9 cellular contexts compared by ENCODE assay signal in the genomic region with DNA sequence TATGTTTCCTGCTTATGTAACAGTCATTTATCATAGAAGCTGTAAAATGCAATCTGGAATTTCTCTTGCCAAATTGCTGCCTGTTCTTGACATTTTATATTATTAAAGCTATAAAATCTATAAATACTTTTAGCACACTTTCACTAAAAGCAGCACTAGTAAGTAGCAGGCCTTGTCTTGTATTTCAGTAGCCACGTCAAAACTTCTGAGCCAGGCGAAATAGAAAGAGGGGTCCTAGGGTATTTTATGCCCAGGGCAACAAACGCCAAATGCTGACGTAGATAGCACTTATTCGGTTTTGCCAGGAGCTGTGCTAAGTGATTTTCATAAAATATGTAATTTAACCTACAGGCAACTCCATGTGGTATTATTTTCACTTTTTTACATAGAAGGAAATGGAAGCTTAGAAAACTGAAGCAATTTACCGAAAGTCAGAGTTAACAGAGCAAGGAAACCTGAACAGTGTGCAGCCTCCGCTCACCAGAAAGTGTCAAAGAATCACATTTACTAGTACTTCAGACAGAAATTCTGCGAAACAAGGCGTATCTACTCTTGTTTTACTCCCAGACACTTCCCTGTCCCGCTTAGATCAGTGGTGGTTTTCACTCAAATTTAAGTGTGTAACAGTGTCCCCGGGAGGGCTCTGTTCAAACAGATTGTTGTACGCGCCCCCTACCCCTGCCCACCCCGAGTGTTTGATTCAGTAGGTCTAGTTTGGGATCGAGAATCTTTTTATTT. TPM values are rescaled to one million over a fixed set of nuclear protein-coding genes. Genes with fewer than 3 reads are reported as not detected.
A peak's percentile ranks its signal among the peaks of the same experiment; 100 is the strongest.
DNase-seq lines count a peak whose midpoint lies in the region; ATAC-seq, FAIRE-seq and TF ChIP-seq lines count a peak whose summit lies in the region.
"Had no signal": no experiment of that assay in that cellular context is flagged by ENCODE, and none has a peak within 500 bp of the region (broad histone marks: within the 10 kb centered on the region; RNA-seq: fewer than 3 reads in every experiment).

No MANE protein-coding gene starts in this region.

- H3K4me1 Mint-ChIP-seq in nephron, result peaks cover 13% of the 10 kb centered on the region

- in situ Hi-C loops in K562 (cut with MboI), result no loop called here

- CTCF ChIA-PET in K562 (lab: Yijun Ruan, JAX; ENCODE audit: low intra/inter-chr PET ratio), result no interaction called here

- H3K4me1 ChIP-seq in Loucy (ENCODE audit: insufficient read depth, low read length, poor library complexity, severe bottlenecking) (peaks cover 21% of the 10 kb centered on the region), K562 (replicated peaks in 1 of 2; ENCODE audit: control insufficient read depth in 2 of 2, insufficient read depth in 2 of 2, low read length in 2 of 2) (peaks cover 5 to 7% of the 10 kb centered on the region in 2 experiments; a peak in 3 of 5 replicates)

- intact Hi-C loops in K562 (cut with micrococcal nuclease), result loop anchor here (10.0 kb wide), 3 partner anchors 223 to 653 kb away; partner anchors contain the start of gene NBEAL1

- POLR2A ChIA-PET in K562 (lab: Yijun Ruan, JAX), result interaction anchor here (0.5 to 1.7 kb wide), 3 partner anchors 12 to 194 kb away, joined by 3 to 4 read pairs (median 3); no protein-coding TSS in a partner anchor

- H3K4me3 ChIP-seq in Loucy (ENCODE audit: low read length, poor library complexity, severe bottlenecking) (peak overlapping the region; percentile 95), K562 (peak overlapping the region; percentile 63)

- H3K27ac ChIP-seq in C4-2B (peak overlapping the region; percentile 91), K562 (ENCODE audit: extremely low read depth, low read depth, low read length) (peak overlapping the region; percentile 91)

- no peak for TF ChIP-seq POLR2A in K562 (conservative IDR thresholded peaks at IDR 0.05)

- H3K9ac ChIP-seq in Loucy (ENCODE audit: low read depth, low read length, poor library complexity, severe bottlenecking) (peak overlapping the region; percentile 92), K562 (ENCODE audit: insufficient read depth in 1 of 2, low read depth in 2 of 2, low read length in 2 of 2) (peak overlapping the region; percentile 80 to 94)

- peak overlapping the region; percentile 85 to 99 (median 95) for H3K4me3 Mint-ChIP-seq in nephron

- H3K9me2 ChIP-seq in Loucy (replicated peaks; ENCODE audit: low read depth, low read length), result no peaks in the 10 kb centered on the region

- DNase-seq in K562 (ENCODE audit: extremely low read depth in 1 of 4, low spot score in 3 of 4) (peak; percentile 5 to 49 (median 14)), EL (no peak), mucosa of gallbladder (ENCODE audit: low spot score) (no peak)
- DNase-seq: NCI-H1694 treated with DMSO at 0.1 percent for 48 hours had no signal

- no peaks in the 10 kb centered on the region for H3K27me3 ChIP-seq in Loucy (ENCODE audit: insufficient read depth, low read length, poor library complexity, severe bottlenecking)
- H3K27me3 ChIP-seq in K562 (ENCODE audit: control insufficient read depth in 2 of 2, insufficient read depth in 2 of 2, low read length in 2 of 2), result no peaks in the 10 kb centered on the region

- no peaks in the 10 kb centered on the region for H3K9me3 Mint-ChIP-seq in nephron

- 4% methylated on average over 13 of the region's 15 CpGs for WGBS in K562 (ENCODE audit: insufficient coverage, low coverage, missing lambda C conversion rate)

- no peak for TF ChIP-seq RAD21 in K562 (CRISPR knock-in tag; conservative IDR thresholded peaks at IDR 0.05 in 1 of 2, IDR thresholded peaks at IDR 0.05 in 1 of 2)

- H2AFZ ChIP-seq in Loucy (ENCODE audit: low read length) (peak overlapping the region; percentile 91; the same call in 1 of the 2 replicates), K562 (ENCODE audit: low read depth, low read length) (peak overlapping the region; percentile 86)

- peak overlapping the region; percentile 56 for H3K4me2 ChIP-seq in Loucy (ENCODE audit: low read depth, low read length, poor library complexity, severe bottlenecking)
- H3K4me2 ChIP-seq in K562 (ENCODE audit: insufficient read depth, low read length), result peak overlapping the region; percentile 76

- H3K27ac Mint-ChIP-seq in nephron, result peak overlapping the region; percentile 55 to 89 (median 89)

- no peaks in the 10 kb centered on the region for H3F3A ChIP-seq in Loucy (ENCODE audit: low read depth)

- H3K36me3 Mint-ChIP-seq in nephron (ENCODE audit: low read depth), result peaks cover 20% of the 10 kb centered on the region

- TF ChIP-seq EP300 in K562 (IDR thresholded peaks at IDR 0.05; ENCODE audit: low read length), result no peak

- peak; percentile 80 for FAIRE-seq in K562 (lab: Jason Lieb, UNC)

- H4K20me1 ChIP-seq in Loucy (ENCODE audit: insufficient read depth, low read length, poor library complexity, severe bottlenecking), result peaks cover 12% of the 10 kb centered on the region
- H4K20me1 ChIP-seq in K562 (replicated peaks; ENCODE audit: control insufficient read depth, insufficient read depth, low read length), result no peaks in the 10 kb centered on the region

- no peaks in the 10 kb centered on the region for H3K9me1 ChIP-seq in K562 (ENCODE audit: control insufficient read depth, insufficient read depth, low read length)

- H3K9me3 ChIP-seq in Loucy (ENCODE audit: insufficient read depth, low read depth, low read length) (no peaks in the 10 kb centered on the region), K562 (replicated peaks; ENCODE audit: control insufficient read depth, insufficient read depth, low read depth, low read length) (no peaks in the 10 kb centered on the region)

- ATAC-seq in K562 (no peak; the same call in 2 of the 3 replicates), HG03460 (IDR thresholded peaks at IDR 0.05; ENCODE audit: unreplicated experiment) (no peak), GM21360 (IDR thresholded peaks at IDR 0.05; ENCODE audit: unreplicated experiment) (no peak)

- no peaks in the 10 kb centered on the region for H3K27me3 Mint-ChIP-seq in nephron (ENCODE audit: low read depth)

- TF ChIP-seq CTCF in C4-2B (conservative IDR thresholded peaks at IDR 0.05) (no peak), Loucy (conservative IDR thresholded peaks at IDR 0.05; ENCODE audit: low read length) (no peak), K562 (IDR thresholded peaks at IDR 0.05 in 2 of 3, conservative IDR thresholded peaks at IDR 0.05 in 1 of 3; ENCODE audit: insufficient read depth in 2 of 3, low read depth in 1 of 3, low read length in 3 of 3) (no peak), nephron (IDR thresholded peaks at IDR 0.05; ENCODE audit: unreplicated experiment in 3 of 3) (no peak)

- H3K36me3 ChIP-seq in Loucy (ENCODE audit: insufficient read depth, low read length) (no peaks in the 10 kb centered on the region), K562 (ENCODE audit: control insufficient read depth, insufficient read depth, low read length) (peaks cover 12% of the 10 kb centered on the region; the same call in 1 of the 3 replicates)

- BruUV-seq in K562 (replicated peaks; lab: Mats Ljungman, UMichigan), result no TSS peak

- H3K79me2 ChIP-seq in Loucy (ENCODE audit: insufficient read depth, low read length), result peaks cover 24% of the 10 kb centered on the region
- peaks cover 29% of the 10 kb centered on the region for H3K79me2 ChIP-seq in K562 (ENCODE audit: control insufficient read depth, insufficient read depth, low read length)

TF ChIP-seq in K562, 482 proteins besides CTCF, POLR2A, EP300 and RAD21:
- TF ChIP-seq SIN3A (IDR thresholded peaks at IDR 0.05; ENCODE audit: borderline replicate concordance in 2 of 2, control insufficient read depth in 1 of 2, low read depth in 2 of 2, low read length in 2 of 2), result no peak
- TF ChIP-seq HDAC2 (IDR thresholded peaks at IDR 0.05), result no peak
- TF ChIP-seq SIN3B (IDR thresholded peaks at IDR 0.05; ENCODE audit: low read depth), result no peak
- no peak for TF ChIP-seq NCOA2 (IDR thresholded peaks at IDR 0.05; ENCODE audit: partially characterized antibody in 2 of 2)
- TF ChIP-seq CREB1 (IDR thresholded peaks at IDR 0.05), result no peak
- TF ChIP-seq CREB1 (CRISPR knock-in tag; IDR thresholded peaks at IDR 0.05), result no peak

RNA-seq across cellular contexts. Expression of gene CYP20A1, which starts 1.1 kb away (rescaled TPM):
- total RNA-seq in K562 (2011; cell fraction: chromatin; rRNA removed; ENCODE audit: low replicate concordance), result 15.6 and 19.6 TPM in 2 replicates
- 12.3 and 13.0 TPM in 2 replicates for total RNA-seq in K562 (2011; cell fraction: nucleolus; rRNA removed)
- 15.0 and 16.5 TPM in 2 replicates for total RNA-seq in K562 (2011; cell fraction: nucleoplasm; rRNA removed)
- total RNA-seq in K562 (2014; rRNA removed) (7.3 and 10.7 TPM in 2 replicates), K562 (2014; rRNA removed; fragmentation: Illumina TruSeq; extraction: Trizol) (15.6 and 16.9 TPM in 2 replicates), K562 (2015; rRNA removed; fragmentation: Illumina TruSeq; extraction: Trizol) (13.7 and 15.3 TPM in 2 replicates), K562 (2021) (12.4 and 12.5 TPM in 2 replicates), mucosa of gallbladder (32.5 TPM)
- polyA plus RNA-seq in K562 (2011; rRNA removed) (8.8 and 10.3 TPM in 2 replicates), K562 (2014; fragmentation: Illumina TruSeq; extraction: Trizol) (10.1 and 10.3 TPM in 2 replicates), K562 (2014; fragmentation: Nextera tagmentation; extraction: Ambion mirVana) (10 to 100 TPM; 27.8 to 31.7 TPM), K562 (2014; rRNA removed) (11.2 and 12.1 TPM in 2 replicates)
- 2.5 and 6.6 TPM in 2 replicates for polyA plus RNA-seq in K562 (2011; cell fraction: cytosol; rRNA removed)
- polyA plus RNA-seq in K562 (2011; cell fraction: nucleus; rRNA removed), result 2.6 and 3.8 TPM in 2 replicates
- polyA plus RNA-seq in K562 (2012), result 7.3 and 7.7 TPM in 2 replicates
- polyA minus RNA-seq in K562 (2011; rRNA and poly(A)+ RNA removed), result 20.1 and 20.4 TPM in 2 replicates
- polyA minus RNA-seq in K562 (2011; cell fraction: cytosol; rRNA and poly(A)+ RNA removed), result 4.9 and 10.2 TPM in 2 replicates
- 4.4 and 7.0 TPM in 2 replicates for polyA minus RNA-seq in K562 (2011; cell fraction: nucleus; rRNA and poly(A)+ RNA removed)

Comparison
In these comparisons a context has a peak if more than half of its experiments do, and no peak if none do; other contexts are left out.
1. DNase-seq: peak in K562 (4 of 4); none in EL (single experiment) and mucosa of gallbladder (single experiment).